15 cellular contexts compared by ENCODE assay signal in genomic region chr2:54936766-54937165, GRCh38.
DNase-seq lines count a peak whose midpoint lies in the region; ATAC-seq and TF ChIP-seq lines count a peak whose summit lies in the region.
"Had no signal": no experiment of that assay in that cellular context is flagged by ENCODE, and none has a peak within 500 bp of the region (broad histone marks: within the 10 kb centered on the region; RNA-seq: fewer than 3 reads in every experiment).

No MANE protein-coding gene starts in this region.

- WGBS in esophagus squamous epithelium, 2 donors, result 34 to 46% methylated on average over 3 to 5 of the region's 8 CpGs
- WGBS in thyroid gland, 2 donors, result 26 to 35% methylated on average over 8 of the region's 8 CpGs

- H3K4me3 ChIP-seq in esophagus squamous epithelium (no peak overlapping the region), thyroid gland (replicated peaks in 1 of 3) (no peak overlapping the region)
- H3K4me3 ChIP-seq: BLaER1 treated with 17β-estradiol and CSF1 and Interleukin-3, amounts not matched to agents 10 nM and 100 nM had no signal

- H3K27ac ChIP-seq in RWPE1, result 0 out of 2 replicates have a peak overlapping the region, but pooled peaks have one; percentile 19
- peak overlapping the region in 3 of 4 donors; percentile 27 to 71 (median 42) for H3K27ac ChIP-seq in esophagus squamous epithelium
- H3K27ac ChIP-seq in thyroid gland, result peak overlapping the region; percentile 56 to 66 (median 60)
- H3K27ac ChIP-seq: BLaER1 treated with 17β-estradiol and CSF1 and Interleukin-3, amounts not matched to agents 10 nM and 100 nM had no signal

- no peak for ATAC-seq in GM19397 (IDR thresholded peaks at IDR 0.05; ENCODE audit: unreplicated experiment)
- ATAC-seq: HCT116 had no signal

- POLR2A ChIA-PET in RWPE1 (lab: Yijun Ruan, JAX; ENCODE audit: low non-redundant PET), result no interaction called here

- H3K9me3 ChIP-seq in esophagus squamous epithelium, result peaks cover 0 to 4% (median 3%) of the 10 kb centered on the region in 3 donors
- H3K9me3 ChIP-seq in thyroid gland, result no peaks in the 10 kb centered on the region

- intact Hi-C loops in esophagus squamous epithelium (cut with DNase I) (no loop called here), thyroid gland (cut with DNase I) (no loop called here)

- H3K36me3 ChIP-seq in esophagus squamous epithelium (no peaks in the 10 kb centered on the region), thyroid gland (no peaks in the 10 kb centered on the region)

- CTCF ChIA-PET in RWPE1 (lab: Yijun Ruan, JAX), result interaction anchor here (0.6 kb wide), 1 partner anchor 249 kb away, joined by 4 read pairs; no protein-coding TSS in a partner anchor

- DNase-seq in NCI-H2171 treated with DMSO at 0.1 percent for 48 hours (lab: John Stamatoyannopoulos, UW) (peak; percentile 24), NCI-H2171 (lab: John Stamatoyannopoulos, UW) (no peak), RWPE1 (ENCODE audit: low spot score) (no peak), esophagus squamous epithelium (lab: John Stamatoyannopoulos, UW) (no peak), thyroid gland (peak; percentile 70 to 72), NCI-H526 (lab: John Stamatoyannopoulos, UW) (no peak), NCI-H2196 (lab: John Stamatoyannopoulos, UW; ENCODE audit: unreplicated experiment) (no peak)
- DNase-seq: DMS 273 treated with DMSO at 0.1 percent for 48 hours, IMR-90, NCI-H146, NCI-H2227 treated with DMSO at 0.1 percent for 48 hours, NCI-H526 treated with DMSO at 0.1 percent for 48 hours had no signal

- TF ChIP-seq POLR2A in esophagus squamous epithelium (IDR thresholded peaks at IDR 0.05), result no peak
- TF ChIP-seq POLR2A in thyroid gland (IDR thresholded peaks at IDR 0.05), result no peak

- H3K27me3 ChIP-seq in esophagus squamous epithelium (no peaks in the 10 kb centered on the region), thyroid gland (no peaks in the 10 kb centered on the region)
- H3K27me3 ChIP-seq: BLaER1 treated with 17β-estradiol and CSF1 and Interleukin-3, amounts not matched to agents 10 nM and 100 nM had no signal

- no peak for TF ChIP-seq CTCF in RWPE1 (conservative IDR thresholded peaks at IDR 0.05; ENCODE audit: low read depth)
- TF ChIP-seq CTCF in esophagus squamous epithelium (IDR thresholded peaks at IDR 0.05), result no peak
- no peak for TF ChIP-seq CTCF in thyroid gland (IDR thresholded peaks at IDR 0.05)

- H3K4me1 ChIP-seq in esophagus squamous epithelium (peaks cover 0 to 11% (median 0%) of the 10 kb centered on the region in 3 donors), thyroid gland (peaks cover 4 to 5% of the 10 kb centered on the region in 2 donors)
- H3K4me1 ChIP-seq: BLaER1 treated with 17β-estradiol and CSF1 and Interleukin-3, amounts not matched to agents 10 nM and 100 nM had no signal

Comparison
In these comparisons a context has a peak if more than half of its experiments do, and no peak if none do; other contexts are left out.
1. DNase-seq: peak in NCI-H2171 treated with DMSO at 0.1 percent for 48 hours (single experiment) and thyroid gland (2 of 2); none in NCI-H2171 (single experiment), RWPE1 (single experiment), esophagus squamous epithelium (single experiment), NCI-H526 (0 of 2) and NCI-H2196 (single experiment).
2. Peak in every context shown above with its lines, with median percentiles within 50 percentile points of each other: H3K27ac ChIP-seq.